1 cellular context compared by ENCODE assay signal in genomic region chr12:109571773-109572505, GRCh38.
TF ChIP-seq lines count a peak whose summit lies in the region.

No MANE protein-coding gene starts in this region.

TF ChIP-seq in GM23338, 12 proteins besides CTCF, POLR2A, EP300 and RAD21 (continued from another document):
- TF ChIP-seq REST (IDR thresholded peaks at IDR 0.05; ENCODE audit: unreplicated experiment), result no peak
- no peak for TF ChIP-seq ETS1 (IDR thresholded peaks at IDR 0.05)
- TF ChIP-seq ZNF462 (CRISPR knock-in tag; IDR thresholded peaks at IDR 0.05), result no peak
- no peak for TF ChIP-seq ZNF114 (CRISPR knock-in tag; IDR thresholded peaks at IDR 0.05)
- no peak for TF ChIP-seq EZH2phosphoT487 (IDR thresholded peaks at IDR 0.05; ENCODE audit: unreplicated experiment)
- TF ChIP-seq POLR2AphosphoS5 (IDR thresholded peaks at IDR 0.05; ENCODE audit: low read depth), result no peak
- no peak for TF ChIP-seq EZH2 (IDR thresholded peaks at IDR 0.05; ENCODE audit: low read depth, unreplicated experiment)
- TF ChIP-seq STAT1 (IDR thresholded peaks at IDR 0.05; ENCODE audit: unreplicated experiment), result no peak
- no peak for TF ChIP-seq JUNB (IDR thresholded peaks at IDR 0.05; ENCODE audit: unreplicated experiment)
- no peak for TF ChIP-seq ZNF331 (CRISPR knock-in tag; IDR thresholded peaks at IDR 0.05; ENCODE audit: low read depth)
- no peak for TF ChIP-seq NANOG (IDR thresholded peaks at IDR 0.05; ENCODE audit: borderline replicate concordance)
